Comparison of ENCODE assay signal across 1 cellular context in the genomic region with DNA sequence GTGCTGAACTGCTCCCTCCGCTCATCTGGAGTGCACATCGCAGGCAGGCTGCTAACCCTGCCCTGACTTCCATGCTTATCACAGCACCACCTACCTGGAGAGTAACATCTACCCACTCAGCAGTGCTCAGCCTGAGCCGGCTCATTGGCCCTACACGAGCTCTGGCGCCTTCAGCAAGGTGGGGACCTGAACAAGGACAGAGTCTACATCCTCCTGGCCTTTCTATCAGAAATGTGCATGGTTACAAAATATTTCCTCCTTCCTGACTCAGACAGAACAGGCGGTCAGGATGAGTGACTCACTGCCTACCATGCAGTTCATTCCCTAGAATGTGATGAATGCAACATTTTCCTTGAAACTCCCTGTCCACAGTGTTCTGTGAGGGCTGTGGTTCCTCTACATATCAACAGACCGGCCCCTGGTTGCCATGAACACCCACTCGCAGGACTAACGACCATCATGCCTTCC.
A peak's percentile ranks its signal among the peaks of the same experiment; 100 is the strongest.
TF ChIP-seq lines count a peak whose summit lies in the region.

No MANE protein-coding gene starts in this region.

TF ChIP-seq in A549, 52 proteins besides CTCF, POLR2A, EP300 and RAD21 (continued from another document):
- TF ChIP-seq, protein P1, sequence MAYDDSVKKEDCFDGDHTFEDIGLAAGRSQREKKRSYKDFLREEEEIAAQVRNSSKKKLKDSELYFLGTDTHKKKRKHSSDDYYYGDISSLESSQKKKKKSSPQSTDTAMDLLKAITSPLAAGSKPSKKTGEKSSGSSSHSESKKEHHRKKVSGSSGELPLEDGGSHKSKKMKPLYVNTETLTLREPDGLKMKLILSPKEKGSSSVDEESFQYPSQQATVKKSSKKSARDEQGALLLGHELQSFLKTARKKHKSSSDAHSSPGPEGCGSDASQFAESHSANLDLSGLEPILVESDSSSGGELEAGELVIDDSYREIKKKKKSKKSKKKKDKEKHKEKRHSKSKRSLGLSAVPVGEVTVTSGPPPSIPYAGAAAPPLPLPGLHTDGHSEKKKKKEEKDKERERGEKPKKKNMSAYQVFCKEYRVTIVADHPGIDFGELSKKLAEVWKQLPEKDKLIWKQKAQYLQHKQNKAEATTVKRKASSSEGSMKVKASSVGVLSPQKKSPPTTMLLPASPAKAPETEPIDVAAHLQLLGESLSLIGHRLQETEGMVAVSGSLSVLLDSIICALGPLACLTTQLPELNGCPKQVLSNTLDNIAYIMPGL (CRISPR knock-in tag; IDR thresholded peaks at IDR 0.05; ENCODE audit: borderline replicate concordance), result no peak
- no peak for TF ChIP-seq NR3C1 (IDR thresholded peaks at IDR 0.05)
- no peak for TF ChIP-seq E2F6 (IDR thresholded peaks at IDR 0.05; ENCODE audit: borderline replicate concordance, low read depth)
- no peak for TF ChIP-seq POLR2AphosphoS2 (conservative IDR thresholded peaks at IDR 0.05; ENCODE audit: low read length)
- TF ChIP-seq RARB (CRISPR knock-in tag; IDR thresholded peaks at IDR 0.05), result no peak
- TF ChIP-seq KDM1A (IDR thresholded peaks at IDR 0.05; ENCODE audit: low read depth), result no peak
- TF ChIP-seq HEYL (CRISPR knock-in tag; IDR thresholded peaks at IDR 0.05), result no peak
- TF ChIP-seq CBX8 (IDR thresholded peaks at IDR 0.05), result no peak
- no peak for TF ChIP-seq TFCP2L1 (CRISPR knock-in tag; IDR thresholded peaks at IDR 0.05)
- no peak for TF ChIP-seq MAZ (IDR thresholded peaks at IDR 0.05; ENCODE audit: borderline replicate concordance, low read depth, low read length)
- TF ChIP-seq PHF8 (IDR thresholded peaks at IDR 0.05; ENCODE audit: borderline replicate concordance, low read depth), result no peak
- peak; percentile 52; the same call in 1 of the 2 replicates for TF ChIP-seq MYC (IDR thresholded peaks at IDR 0.05; ENCODE audit: borderline replicate concordance, low read length)
- TF ChIP-seq, protein P2, sequence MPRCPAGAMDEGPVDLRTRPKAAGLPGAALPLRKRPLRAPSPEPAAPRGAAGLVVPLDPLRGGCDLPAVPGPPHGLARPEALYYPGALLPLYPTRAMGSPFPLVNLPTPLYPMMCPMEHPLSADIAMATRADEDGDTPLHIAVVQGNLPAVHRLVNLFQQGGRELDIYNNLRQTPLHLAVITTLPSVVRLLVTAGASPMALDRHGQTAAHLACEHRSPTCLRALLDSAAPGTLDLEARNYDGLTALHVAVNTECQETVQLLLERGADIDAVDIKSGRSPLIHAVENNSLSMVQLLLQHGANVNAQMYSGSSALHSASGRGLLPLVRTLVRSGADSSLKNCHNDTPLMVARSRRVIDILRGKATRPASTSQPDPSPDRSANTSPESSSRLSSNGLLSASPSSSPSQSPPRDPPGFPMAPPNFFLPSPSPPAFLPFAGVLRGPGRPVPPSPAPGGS (IDR thresholded peaks at IDR 0.05), result no peak
- TF ChIP-seq SMC3 (IDR thresholded peaks at IDR 0.05), result no peak
- peak in 1 of 2 experiments; percentile 66; a peak in 2 of 4 replicates for TF ChIP-seq CEBPB (IDR thresholded peaks at IDR 0.05)
- no peak for TF ChIP-seq ELK1 (IDR thresholded peaks at IDR 0.05; ENCODE audit: low read depth, low read length)
- no peak for TF ChIP-seq FOSB (CRISPR knock-in tag; IDR thresholded peaks at IDR 0.05)
- TF ChIP-seq, protein P3, sequence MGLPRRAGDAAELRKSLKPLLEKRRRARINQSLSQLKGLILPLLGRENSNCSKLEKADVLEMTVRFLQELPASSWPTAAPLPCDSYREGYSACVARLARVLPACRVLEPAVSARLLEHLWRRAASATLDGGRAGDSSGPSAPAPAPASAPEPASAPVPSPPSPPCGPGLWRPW (IDR thresholded peaks at IDR 0.05), result no peak
- no peak for TF ChIP-seq CHD4 (IDR thresholded peaks at IDR 0.05; ENCODE audit: borderline replicate concordance)
- no peak for TF ChIP-seq TP53 (CRISPR knock-in tag; IDR thresholded peaks at IDR 0.05)
- TF ChIP-seq CHD2 (IDR thresholded peaks at IDR 0.05; ENCODE audit: low read length, partially characterized antibody), result no peak
- no peak for TF ChIP-seq HOXB13 (CRISPR knock-in tag; IDR thresholded peaks at IDR 0.05; ENCODE audit: low read depth)
- TF ChIP-seq MAX (IDR thresholded peaks at IDR 0.05), result peak; percentile 65
- no peak for TF ChIP-seq JUN (IDR thresholded peaks at IDR 0.05)
- no peak for TF ChIP-seq PBX3 (IDR thresholded peaks at IDR 0.05)
- no peak for TF ChIP-seq CBX2 (IDR thresholded peaks at IDR 0.05; ENCODE audit: borderline replicate concordance, low read depth)
- TF ChIP-seq FOSL2 (IDR thresholded peaks at IDR 0.05), result peak; percentile 65
- peak; percentile 92 for TF ChIP-seq FOSL2 (CRISPR knock-in tag; IDR thresholded peaks at IDR 0.05)
- no peak for TF ChIP-seq RFX5 (IDR thresholded peaks at IDR 0.05)
- no peak for TF ChIP-seq ZSCAN20 (CRISPR knock-in tag; IDR thresholded peaks at IDR 0.05)
